In genomic region chr5:90612930-90613329, GRCh38 we compare ENCODE assay signal across 1 cellular context.
A peak's percentile ranks its signal among the peaks of the same experiment; 100 is the strongest.
TF ChIP-seq lines count a peak whose summit lies in the region.

No MANE protein-coding gene starts in this region.

TF ChIP-seq in K562, 482 proteins besides CTCF, POLR2A, EP300 and RAD21 (continued from another document):
- TF ChIP-seq POU5F1 (IDR thresholded peaks at IDR 0.05; ENCODE audit: borderline replicate concordance, low read depth, low read length, partially characterized antibody) (no peak), RFX1 (IDR thresholded peaks at IDR 0.05) (no peak), HDAC1 (IDR thresholded peaks at IDR 0.05) (0 out of 4 replicates have a peak, but pooled peaks of 1 of the 2 experiments have one; percentile 16), RB1 (IDR thresholded peaks at IDR 0.05; ENCODE audit: low read depth) (no peak), BRD4 (IDR thresholded peaks at IDR 0.05) (no peak), HSF4 (CRISPR knock-in tag; IDR thresholded peaks at IDR 0.05; ENCODE audit: borderline replicate concordance) (no peak), ZNF561 (CRISPR knock-in tag; conservative IDR thresholded peaks at IDR 0.05) (no peak), REST (CRISPR knock-in tag; IDR thresholded peaks at IDR 0.05; ENCODE audit: low read depth) (no peak), CREB3L1 (IDR thresholded peaks at IDR 0.05; ENCODE audit: borderline replicate concordance, low read depth) (no peak), ILK (tag; IDR thresholded peaks at IDR 0.05; ENCODE audit: borderline replicate concordance, low read depth) (no peak), EP400 (IDR thresholded peaks at IDR 0.05) (no peak), FOXP4 (CRISPR knock-in tag; IDR thresholded peaks at IDR 0.05; ENCODE audit: borderline replicate concordance) (no peak), ZNF583 (CRISPR knock-in tag; IDR thresholded peaks at IDR 0.05) (no peak), PCBP2 (IDR thresholded peaks at IDR 0.05; ENCODE audit: low read depth, low read length, poor library complexity, severe bottlenecking) (no peak), PML (IDR thresholded peaks at IDR 0.05; ENCODE audit: low read length) (no peak), SAP30 (IDR thresholded peaks at IDR 0.05; ENCODE audit: borderline replicate concordance, insufficient read depth, low read depth, low read length, poor library complexity, severe bottlenecking) (no peak), JUNB (CRISPR knock-in tag; conservative IDR thresholded peaks at IDR 0.05) (no peak), MITF (IDR thresholded peaks at IDR 0.05) (no peak), ATF1 (CRISPR knock-in tag; IDR thresholded peaks at IDR 0.05) (no peak), ATF1 (tag; IDR thresholded peaks at IDR 0.05) (no peak), HCFC1 (IDR thresholded peaks at IDR 0.05; ENCODE audit: low read depth, low read length) (no peak), ARNT (IDR thresholded peaks at IDR 0.05) (no peak), BCLAF1 (IDR thresholded peaks at IDR 0.05; ENCODE audit: borderline replicate concordance in 1 of 2, control insufficient read depth in 1 of 2, low read depth in 2 of 2, low read length in 1 of 2) (no peak), ZNF165 (CRISPR knock-in tag; IDR thresholded peaks at IDR 0.05; ENCODE audit: borderline replicate concordance) (no peak), PURB (CRISPR knock-in tag; IDR thresholded peaks at IDR 0.05; ENCODE audit: low read depth) (no peak), HEY1 (CRISPR knock-in tag; IDR thresholded peaks at IDR 0.05; ENCODE audit: borderline replicate concordance) (no peak), JUN (IDR thresholded peaks at IDR 0.05; ENCODE audit: borderline replicate concordance, low read depth, low read length) (no peak), JUN (CRISPR knock-in tag; IDR thresholded peaks at IDR 0.05; ENCODE audit: borderline replicate concordance) (no peak), VEZF1 (CRISPR knock-in tag; IDR thresholded peaks at IDR 0.05) (0 out of 2 replicates have a peak, but pooled peaks have one; percentile 2)
